17 cellular contexts compared by ENCODE assay signal in genomic region chr11:914747-915493, GRCh38. TPM values are rescaled to one million over a fixed set of nuclear protein-coding genes. Genes with fewer than 3 reads are reported as not detected.
A peak's percentile ranks its signal among the peaks of the same experiment; 100 is the strongest.
DNase-seq lines count a peak whose midpoint lies in the region; ATAC-seq and TF ChIP-seq lines count a peak whose summit lies in the region.
"Had no signal": no experiment of that assay in that cellular context is flagged by ENCODE, and none has a peak within 500 bp of the region (broad histone marks: within the 10 kb centered on the region; RNA-seq: fewer than 3 reads in every experiment).

No MANE protein-coding gene starts in this region.

- intact Hi-C loops in left cardiac atrium (cut with DNase I) (no loop called here), thyroid gland (cut with DNase I) (loop anchor here (10.0 kb wide), 1 partner anchor 90 kb away; the partner anchor contains the start of gene CRACR2B)

- H3K27me3 ChIP-seq in RWPE2 (ENCODE audit: insufficient read depth, poor library complexity, severe bottlenecking) = no peaks in the 10 kb centered on the region
- no peaks in the 10 kb centered on the region for H3K27me3 ChIP-seq in mucosa of rectum (ENCODE audit: control insufficient read depth in 2 of 2, insufficient read depth in 2 of 2, low read length in 2 of 2)
- no peaks in the 10 kb centered on the region for H3K27me3 ChIP-seq in thyroid gland
- H3K27me3 ChIP-seq in WERI-Rb-1 (ENCODE audit: insufficient read depth, low read depth, severe bottlenecking) = no peaks in the 10 kb centered on the region
- H3K27me3 ChIP-seq: brain microvascular endothelial cell had no signal

- H3K4me1 ChIP-seq in RWPE2 (ENCODE audit: insufficient read depth, poor library complexity, severe bottlenecking) = peaks cover 4% of the 10 kb centered on the region
- H3K4me1 ChIP-seq in mucosa of rectum (ENCODE audit: control insufficient read depth in 2 of 2, insufficient read depth in 2 of 2, low read length in 2 of 2) = peaks cover 6 to 8% of the 10 kb centered on the region in 2 donors
- H3K4me1 ChIP-seq in thyroid gland = peaks cover 8 to 13% of the 10 kb centered on the region in 2 donors

- no peak for TF ChIP-seq POLR2A in thyroid gland (IDR thresholded peaks at IDR 0.05)

- H3K4me3 ChIP-seq in RWPE2 (ENCODE audit: severe bottlenecking) (no peak overlapping the region), mucosa of rectum (ENCODE audit: low read length in 2 of 2) (no peak overlapping the region), thyroid gland (replicated peaks in 1 of 3) (no peak overlapping the region), WERI-Rb-1 (ENCODE audit: low read depth, low read length) (no peak overlapping the region)
- H3K4me3 ChIP-seq: PC-9, smooth muscle cell had no signal

- DNase-seq in RWPE2 (ENCODE audit: low spot score) (peak; percentile 58), left cardiac atrium (peak; percentile 65), thyroid gland (peak; percentile 35 to 40), DMS114 treated with DMSO at 0.1 percent for 48 hours (lab: John Stamatoyannopoulos, UW; ENCODE audit: unreplicated experiment) (no peak), SHP77 treated with DMSO at 0.1 percent for 48 hours (lab: John Stamatoyannopoulos, UW) (no peak), WERI-Rb-1 (no peak)
- DNase-seq: brain microvascular endothelial cell, DND-41, glutamatergic neuron, NCI-H1092 treated with DMSO at 0.1 percent for 48 hours, NCI-H69, occipital lobe, PC-9 had no signal

- no peaks in the 10 kb centered on the region for H3K36me3 ChIP-seq in RWPE2 (ENCODE audit: low read depth)
- H3K36me3 ChIP-seq in mucosa of rectum (ENCODE audit: control insufficient read depth in 2 of 2, insufficient read depth in 2 of 2, low read length in 2 of 2) = no peaks in the 10 kb centered on the region
- H3K36me3 ChIP-seq in thyroid gland = no peaks in the 10 kb centered on the region
- H3K36me3 ChIP-seq in WERI-Rb-1 = no peaks in the 10 kb centered on the region
- H3K36me3 ChIP-seq: brain microvascular endothelial cell had no signal

- H3K9ac ChIP-seq in mucosa of rectum (ENCODE audit: low read depth in 1 of 2, low read length in 2 of 2) = no peak overlapping the region

- WGBS in thyroid gland, 2 donors = 73 to 82% methylated on average over 14 to 16 of the region's 21 CpGs

- no peak for TF ChIP-seq CTCF in RWPE2 (IDR thresholded peaks at IDR 0.05; ENCODE audit: poor library complexity, severe bottlenecking)
- no peak for TF ChIP-seq CTCF in thyroid gland (IDR thresholded peaks at IDR 0.05)
- no peak for TF ChIP-seq CTCF in WERI-Rb-1 (IDR thresholded peaks at IDR 0.05; ENCODE audit: low read depth, low read length)

- H3K27ac ChIP-seq in RWPE2 (ENCODE audit: poor library complexity, severe bottlenecking) (no peak overlapping the region), mucosa of rectum (ENCODE audit: low read depth in 2 of 2, low read length in 2 of 2) (peak overlapping the region; percentile 56 to 58), thyroid gland (peak overlapping the region in 1 of 3 donors; percentile 38), WERI-Rb-1 (no peak overlapping the region)
- H3K27ac ChIP-seq: brain microvascular endothelial cell, PC-9 had no signal

- no peak for ATAC-seq in RWPE2 (ENCODE audit: low read depth)
- ATAC-seq in left cardiac atrium = peak in 1 of 2 donors; percentile 29
- ATAC-seq in HG02870 (IDR thresholded peaks at IDR 0.05; ENCODE audit: unreplicated experiment) = no peak
- ATAC-seq: esophagus mucosa had no signal

- H3K9me3 ChIP-seq in RWPE2 (ENCODE audit: severe bottlenecking) (no peaks in the 10 kb centered on the region), mucosa of rectum (ENCODE audit: control insufficient read depth in 2 of 2, low read length in 2 of 2) (no peaks in the 10 kb centered on the region), thyroid gland (no peaks in the 10 kb centered on the region), WERI-Rb-1 (ENCODE audit: severe bottlenecking) (no peaks in the 10 kb centered on the region)

RNA-seq across cellular contexts. Expression of gene CHID1, which starts 4.3 kb away (rescaled TPM):
- total RNA-seq in left cardiac atrium = 10 to 100 TPM; 58.7 to 64.6 TPM
- 100 to 1,000 TPM in 2 of 4 donors, 10 to 100 TPM in 2; 75.0 to 144 (median 93.8) TPM for total RNA-seq in thyroid gland

RNA-seq across cellular contexts. Expression of gene AP2A2, which starts 10.8 kb away (rescaled TPM):
- total RNA-seq in left cardiac atrium (10 to 100 TPM; 58.1 to 58.6 TPM), thyroid gland (10 to 100 TPM; 37.2 to 67.3 (median 54.1) TPM)

Comparison
In these comparisons a context has a peak if more than half of its experiments do, and no peak if none do; other contexts are left out.
1. DNase-seq: peak in RWPE2 (single experiment), left cardiac atrium (single experiment) and thyroid gland (2 of 2); none in DMS114 treated with DMSO at 0.1 percent for 48 hours (single experiment), SHP77 treated with DMSO at 0.1 percent for 48 hours (single experiment) and WERI-Rb-1 (single experiment).
2. H3K27ac ChIP-seq: peak in mucosa of rectum (2 of 2); none in RWPE2 (single experiment) and WERI-Rb-1 (single experiment).